ENCODE assay signal across 8 cellular contexts in the genomic region with DNA sequence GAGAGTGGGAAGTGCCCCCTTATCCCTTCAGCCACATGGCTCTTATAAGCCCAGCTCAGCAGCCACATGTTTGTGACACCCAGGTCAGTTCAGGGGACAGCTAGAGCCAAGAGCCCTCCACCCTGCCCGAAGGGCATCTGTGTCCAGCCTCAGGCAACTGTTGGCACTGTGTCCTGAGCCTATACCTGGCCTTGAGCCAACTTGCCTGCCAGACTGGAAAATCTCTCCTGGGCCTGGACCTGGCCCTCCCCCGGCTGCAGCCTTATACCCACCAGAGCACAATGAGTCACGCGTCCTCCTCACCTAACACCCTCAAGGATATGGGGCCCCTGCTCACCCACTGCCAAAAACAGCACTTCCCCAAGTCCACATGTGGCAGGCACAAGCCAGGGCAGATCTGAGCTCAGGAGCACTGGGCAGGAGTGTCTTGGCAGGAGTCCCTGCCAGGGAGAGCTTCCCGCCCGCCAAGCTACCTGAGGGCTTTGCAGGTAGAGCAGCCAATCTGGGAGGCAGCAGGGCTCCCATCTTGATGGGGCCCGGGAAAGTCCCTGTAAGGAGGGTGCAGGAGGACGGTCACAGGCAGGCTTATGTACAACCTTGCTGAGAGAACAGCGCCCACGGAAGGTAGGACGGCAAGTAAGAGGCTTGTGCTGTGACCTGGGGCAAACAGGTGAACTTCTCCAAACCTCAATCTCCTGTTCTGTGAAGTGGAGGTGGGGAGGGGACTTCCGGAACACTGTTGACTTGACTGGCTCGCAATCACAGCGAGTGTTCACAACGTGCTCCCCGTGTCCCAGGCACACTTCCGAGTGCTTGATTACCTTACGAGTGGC. TPM values are rescaled to one million over a fixed set of nuclear protein-coding genes. Genes with fewer than 3 reads are reported as not detected.
DNase-seq lines count a peak whose midpoint lies in the region; ATAC-seq and TF ChIP-seq lines count a peak whose summit lies in the region.

No MANE protein-coding gene starts in this region.

- no peak for ATAC-seq in gastrocnemius medialis

- peaks cover 7 to 19% of the 10 kb centered on the region in 2 donors for H3K4me1 ChIP-seq in gastrocnemius medialis

- no peaks in the 10 kb centered on the region for H3K9me3 ChIP-seq in gastrocnemius medialis

- H3K4me3 ChIP-seq in fibroblast of pulmonary artery (replicated peaks; ENCODE audit: low read depth, low read length): no peak overlapping the region
- no peak overlapping the region for H3K4me3 ChIP-seq in gastrocnemius medialis

- no peak for TF ChIP-seq POLR2A in gastrocnemius medialis (IDR thresholded peaks at IDR 0.05)

- H3K27ac ChIP-seq in C4-2B: peak overlapping the region; percentile 75
- H3K27ac ChIP-seq in gastrocnemius medialis: peak overlapping the region in 3 of 4 donors; percentile 30 to 59 (median 34)

- in situ Hi-C loops in gastrocnemius medialis (cut with MboI; ENCODE audit: low sequenced_read_pairs in 4 of 4): loop anchor here in 2 of 4 donors (25.0 kb wide), 2 partner anchors 95 to 195 kb away; no protein-coding TSS in a partner anchor

- H3K36me3 ChIP-seq in gastrocnemius medialis: no peaks in the 10 kb centered on the region

- DNase-seq in NCI-H1105 treated with DMSO at 0.1 percent for 48 hours (lab: John Stamatoyannopoulos, UW) (peak; percentile 82), fibroblast of pulmonary artery (ENCODE audit: low read depth) (peak; percentile 67), gastrocnemius medialis (no peak), KG1 (lab: John Stamatoyannopoulos, UW) (no peak), NCI-H2107 (lab: John Stamatoyannopoulos, UW) (no peak), DMS 273 (lab: John Stamatoyannopoulos, UW; ENCODE audit: unreplicated experiment) (no peak)
- peak; percentile 66 for DNase-seq in activated CD8-positive, alpha-beta memory T cell treated with anti-CD3 and anti-CD28 coated beads, Interleukin-2, amount 50 U/mL, for 48 hours

- TF ChIP-seq CTCF in C4-2B (conservative IDR thresholded peaks at IDR 0.05) (no peak), fibroblast of pulmonary artery (IDR thresholded peaks at IDR 0.05; ENCODE audit: low read length, missing control alignments) (no peak), gastrocnemius medialis (IDR thresholded peaks at IDR 0.05 in 4 of 5, conservative IDR thresholded peaks at IDR 0.05 in 1 of 5) (no peak)

- no peaks in the 10 kb centered on the region for H3K27me3 ChIP-seq in gastrocnemius medialis

- intact Hi-C loops in gastrocnemius medialis (cut with DNase I; ENCODE audit: low total_unique reads): no loop called here

RNA-seq across cellular contexts. Expression of gene HSPG2, which starts 19.8 kb away (rescaled TPM):
- 100 to 1,000 TPM in 1 of 4 donors, 10 to 100 TPM in 3; 68.9 to 108 (median 83.5) TPM for total RNA-seq in gastrocnemius medialis

RNA-seq across cellular contexts. Expression of gene CELA3B, which starts 19.9 kb away (rescaled TPM):
- total RNA-seq in gastrocnemius medialis: not detected

RNA-seq across cellular contexts. Expression of gene CELA3A, which starts 44.5 kb away (rescaled TPM):
- not detected for total RNA-seq in gastrocnemius medialis

Comparison
In these comparisons a context has a peak if more than half of its experiments do, and no peak if none do; other contexts are left out.
1. DNase-seq: peak in NCI-H1105 treated with DMSO at 0.1 percent for 48 hours (single experiment), activated CD8-positive, alpha-beta memory T cell treated with anti-CD3 and anti-CD28 coated beads, Interleukin-2, amount 50 U/mL, for 48 hours (single experiment) and fibroblast of pulmonary artery (single experiment); none in gastrocnemius medialis (0 of 2), KG1 (single experiment), NCI-H2107 (single experiment) and DMS 273 (single experiment).